Comparison of ENCODE assay signal across 1 cellular context in genomic region chr1:173867753-173868265, GRCh38.
TF ChIP-seq lines count a peak whose summit lies in the region.

Gene GAS5, minus strand, starts transcription at chr1:173867989.

TF ChIP-seq in WTC11, 78 proteins besides CTCF, POLR2A, EP300 and RAD21 (continued from another document):
- TF ChIP-seq, protein P1, sequence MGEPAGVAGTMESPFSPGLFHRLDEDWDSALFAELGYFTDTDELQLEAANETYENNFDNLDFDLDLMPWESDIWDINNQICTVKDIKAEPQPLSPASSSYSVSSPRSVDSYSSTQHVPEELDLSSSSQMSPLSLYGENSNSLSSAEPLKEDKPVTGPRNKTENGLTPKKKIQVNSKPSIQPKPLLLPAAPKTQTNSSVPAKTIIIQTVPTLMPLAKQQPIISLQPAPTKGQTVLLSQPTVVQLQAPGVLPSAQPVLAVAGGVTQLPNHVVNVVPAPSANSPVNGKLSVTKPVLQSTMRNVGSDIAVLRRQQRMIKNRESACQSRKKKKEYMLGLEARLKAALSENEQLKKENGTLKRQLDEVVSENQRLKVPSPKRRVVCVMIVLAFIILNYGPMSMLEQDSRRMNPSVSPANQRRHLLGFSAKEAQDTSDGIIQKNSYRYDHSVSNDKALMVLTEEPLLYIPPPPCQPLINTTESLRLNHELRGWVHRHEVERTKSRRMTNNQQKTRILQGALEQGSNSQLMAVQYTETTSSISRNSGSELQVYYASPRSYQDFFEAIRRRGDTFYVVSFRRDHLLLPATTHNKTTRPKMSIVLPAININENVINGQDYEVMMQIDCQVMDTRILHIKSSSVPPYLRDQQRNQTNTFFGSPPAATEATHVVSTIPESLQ (CRISPR knock-in tag; IDR thresholded peaks at IDR 0.05), result no peak
- TF ChIP-seq, protein P2, sequence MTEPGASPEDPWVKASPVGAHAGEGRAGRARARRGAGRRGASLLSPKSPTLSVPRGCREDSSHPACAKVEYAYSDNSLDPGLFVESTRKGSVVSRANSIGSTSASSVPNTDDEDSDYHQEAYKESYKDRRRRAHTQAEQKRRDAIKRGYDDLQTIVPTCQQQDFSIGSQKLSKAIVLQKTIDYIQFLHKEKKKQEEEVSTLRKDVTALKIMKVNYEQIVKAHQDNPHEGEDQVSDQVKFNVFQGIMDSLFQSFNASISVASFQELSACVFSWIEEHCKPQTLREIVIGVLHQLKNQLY (CRISPR knock-in tag; IDR thresholded peaks at IDR 0.05), result no peak
- TF ChIP-seq ARID4B (CRISPR knock-in tag; IDR thresholded peaks at IDR 0.05; ENCODE audit: borderline replicate concordance), result no peak
- TF ChIP-seq, protein P3, sequence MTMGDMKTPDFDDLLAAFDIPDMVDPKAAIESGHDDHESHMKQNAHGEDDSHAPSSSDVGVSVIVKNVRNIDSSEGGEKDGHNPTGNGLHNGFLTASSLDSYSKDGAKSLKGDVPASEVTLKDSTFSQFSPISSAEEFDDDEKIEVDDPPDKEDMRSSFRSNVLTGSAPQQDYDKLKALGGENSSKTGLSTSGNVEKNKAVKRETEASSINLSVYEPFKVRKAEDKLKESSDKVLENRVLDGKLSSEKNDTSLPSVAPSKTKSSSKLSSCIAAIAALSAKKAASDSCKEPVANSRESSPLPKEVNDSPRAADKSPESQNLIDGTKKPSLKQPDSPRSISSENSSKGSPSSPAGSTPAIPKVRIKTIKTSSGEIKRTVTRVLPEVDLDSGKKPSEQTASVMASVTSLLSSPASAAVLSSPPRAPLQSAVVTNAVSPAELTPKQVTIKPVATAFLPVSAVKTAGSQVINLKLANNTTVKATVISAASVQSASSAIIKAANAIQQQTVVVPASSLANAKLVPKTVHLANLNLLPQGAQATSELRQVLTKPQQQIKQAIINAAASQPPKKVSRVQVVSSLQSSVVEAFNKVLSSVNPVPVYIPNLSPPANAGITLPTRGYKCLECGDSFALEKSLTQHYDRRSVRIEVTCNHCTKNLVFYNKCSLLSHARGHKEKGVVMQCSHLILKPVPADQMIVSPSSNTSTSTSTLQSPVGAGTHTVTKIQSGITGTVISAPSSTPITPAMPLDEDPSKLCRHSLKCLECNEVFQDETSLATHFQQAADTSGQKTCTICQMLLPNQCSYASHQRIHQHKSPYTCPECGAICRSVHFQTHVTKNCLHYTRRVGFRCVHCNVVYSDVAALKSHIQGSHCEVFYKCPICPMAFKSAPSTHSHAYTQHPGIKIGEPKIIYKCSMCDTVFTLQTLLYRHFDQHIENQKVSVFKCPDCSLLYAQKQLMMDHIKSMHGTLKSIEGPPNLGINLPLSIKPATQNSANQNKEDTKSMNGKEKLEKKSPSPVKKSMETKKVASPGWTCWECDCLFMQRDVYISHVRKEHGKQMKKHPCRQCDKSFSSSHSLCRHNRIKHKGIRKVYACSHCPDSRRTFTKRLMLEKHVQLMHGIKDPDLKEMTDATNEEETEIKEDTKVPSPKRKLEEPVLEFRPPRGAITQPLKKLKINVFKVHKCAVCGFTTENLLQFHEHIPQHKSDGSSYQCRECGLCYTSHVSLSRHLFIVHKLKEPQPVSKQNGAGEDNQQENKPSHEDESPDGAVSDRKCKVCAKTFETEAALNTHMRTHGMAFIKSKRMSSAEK (CRISPR knock-in tag; IDR thresholded peaks at IDR 0.05; ENCODE audit: borderline replicate concordance), result peak; percentile 11; the same call in 1 of the 2 replicates
- TF ChIP-seq E2F4 (CRISPR knock-in tag; IDR thresholded peaks at IDR 0.05; ENCODE audit: borderline replicate concordance, low read depth), result no peak
